In genomic region chr17:73010414-73010813, GRCh38 we compare ENCODE assay signal across 27 cellular contexts.
DNase-seq lines count a peak whose midpoint lies in the region; ATAC-seq, FAIRE-seq and TF ChIP-seq lines count a peak whose summit lies in the region.
"Had no signal": no experiment of that assay in that cellular context is flagged by ENCODE, and none has a peak within 500 bp of the region (broad histone marks: within the 10 kb centered on the region; RNA-seq: fewer than 3 reads in every experiment).

No MANE protein-coding gene starts in this region.

- intact Hi-C loops in CD14-positive monocyte (cut with micrococcal nuclease) = no loop called here
- intact Hi-C loops in lower lobe of right lung (cut with DNase I) = no loop called here
- intact Hi-C loops in lower leg skin (cut with DNase I; ENCODE audit: low total_unique reads) = no loop called here

- 80% methylated on average over 7 of the region's 7 CpGs for WGBS in A549 (ENCODE audit: missing lambda C conversion rate)
- WGBS in lower leg skin, 2 donors = 79 to 90% methylated on average over 7 of the region's 7 CpGs

- CTCF ChIA-PET in A549 (lab: Yijun Ruan, JAX) = no interaction called here

- no peak overlapping the region for H3K4me3 Mint-ChIP-seq in CD14-positive monocyte
- H3K4me3 Mint-ChIP-seq: GM23338, nephron had no signal

- H3K4me1 ChIP-seq in A549 (peaks cover 18% of the 10 kb centered on the region), lower lobe of right lung (no peaks in the 10 kb centered on the region)
- H3K4me1 ChIP-seq: left ventricle myocardium inferior, parathyroid adenoma had no signal

- 0 out of 3 replicates have a peak overlapping the region, but pooled peaks have one; percentile 28 for H3K4me2 ChIP-seq in A549
- H3K4me2 ChIP-seq: GM23338, PC-9 had no signal

- TF ChIP-seq CTCF in A549 (IDR thresholded peaks at IDR 0.05) = no peak
- no peak for TF ChIP-seq CTCF in CD14-positive monocyte (IDR thresholded peaks at IDR 0.05)
- no peak for TF ChIP-seq CTCF in lower lobe of right lung (IDR thresholded peaks at IDR 0.05)
- no peak for TF ChIP-seq CTCF in lower leg skin (IDR thresholded peaks at IDR 0.05)

- FAIRE-seq in A549 (lab: Jason Lieb, UNC) = no peak
- FAIRE-seq: HTR-8/SVneo had no signal

- H3K36me3 ChIP-seq in lower lobe of right lung = no peaks in the 10 kb centered on the region
- H3K36me3 ChIP-seq: brain microvascular endothelial cell, left ventricle myocardium inferior, transverse colon had no signal

- peaks cover 0 to 13% of the 10 kb centered on the region in 2 donors for H3K36me3 Mint-ChIP-seq in CD14-positive monocyte
- H3K36me3 Mint-ChIP-seq: activated naive CD4-positive, alpha-beta T cell treated with anti-CD3 and anti-CD28 coated beads, Interleukin-2, amount 10 ng/mL, durations not matched to agents 7 days and 5 days had no signal

- H3K9me3 Mint-ChIP-seq in CD14-positive monocyte = no peaks in the 10 kb centered on the region
- H3K9me3 Mint-ChIP-seq: activated naive CD4-positive, alpha-beta T cell treated with anti-CD3 and anti-CD28 coated beads, Interleukin-2, amount 10 ng/mL, durations not matched to agents 7 days and 5 days; CD4-positive, alpha-beta T cell; GM23338; nephron had no signal

- H3K27me3 Mint-ChIP-seq in CD14-positive monocyte (ENCODE audit: low read depth in 3 of 3) = no peaks in the 10 kb centered on the region
- H3K27me3 Mint-ChIP-seq: activated naive CD4-positive, alpha-beta T cell treated with anti-CD3 and anti-CD28 coated beads, Interleukin-2, amount 10 ng/mL, durations not matched to agents 7 days and 5 days; CD4-positive, alpha-beta T cell had no signal

- no peak for TF ChIP-seq RAD21 in A549 (conservative IDR thresholded peaks at IDR 0.05 in 1 of 2, IDR thresholded peaks at IDR 0.05 in 1 of 2)

- no peaks in the 10 kb centered on the region for H3K9me3 ChIP-seq in A549
- no peaks in the 10 kb centered on the region for H3K9me3 ChIP-seq in lower lobe of right lung
- H3K9me3 ChIP-seq: left ventricle myocardium inferior, transverse colon had no signal

- no peak overlapping the region for H3K27ac ChIP-seq in A549
- H3K27ac ChIP-seq in lower lobe of right lung = peak overlapping the region; percentile 58
- H3K27ac ChIP-seq: brain microvascular endothelial cell, left ventricle myocardium inferior, parathyroid adenoma, PC-9 had no signal

- H3K27me3 ChIP-seq in lower lobe of right lung (ENCODE audit: low read depth) = no peaks in the 10 kb centered on the region
- H3K27me3 ChIP-seq: brain microvascular endothelial cell, dorsolateral prefrontal cortex, transverse colon had no signal

- ATAC-seq in A549 (no peak), lower lobe of right lung (no peak), GM18867 (IDR thresholded peaks at IDR 0.05; ENCODE audit: unreplicated experiment) (no peak)
- ATAC-seq: GM23338 had no signal

- TF ChIP-seq POLR2A in A549 (IDR thresholded peaks at IDR 0.05; ENCODE audit: low read length) (no peak), lower leg skin (IDR thresholded peaks at IDR 0.05) (no peak)

- POLR2A ChIA-PET in A549 (lab: Yijun Ruan, JAX) = no interaction called here

- no peak for TF ChIP-seq EP300 in A549 (IDR thresholded peaks at IDR 0.05)

- no peak for DNase-seq in A549 (ENCODE audit: low read depth in 1 of 2, low spot score in 1 of 2)
- no peak for DNase-seq in CD14-positive monocyte (ENCODE audit: low spot score)
- DNase-seq in NCI-H748 (lab: John Stamatoyannopoulos, UW; ENCODE audit: unreplicated experiment) = peak; percentile 47
- no peak for DNase-seq in lower lobe of right lung
- DNase-seq in KG1 (lab: John Stamatoyannopoulos, UW) = no peak
- DNase-seq in lower leg skin (ENCODE audit: low spot score in 2 of 2) = no peak
- DNase-seq: activated CD8-positive, alpha-beta memory T cell treated with anti-CD3 and anti-CD28 coated beads, Interleukin-2, amount 50 U/mL, for 4 hours; amniotic stem cell; brain microvascular endothelial cell; CD4-positive, alpha-beta T cell; dorsolateral prefrontal cortex; hypothalamus; immature natural killer cell; Karpas-422; left ventricle myocardium inferior; MV-4-11; NCI-H446; PC-9; SHP77 treated with DMSO at 0.1 percent for 48 hours; T1000; transverse colon had no signal

- peak overlapping the region in 4 of 7 donors; percentile 14 to 91 (median 80) for H3K27ac Mint-ChIP-seq in CD14-positive monocyte
- H3K27ac Mint-ChIP-seq: CD4-positive, alpha-beta T cell; GM23338; nephron had no signal

- H3K4me3 ChIP-seq in A549 = no peak overlapping the region
- no peak overlapping the region for H3K4me3 ChIP-seq in lower lobe of right lung
- H3K4me3 ChIP-seq in lower leg skin (ENCODE audit: low read depth, poor library complexity, severe bottlenecking) = no peak overlapping the region
- H3K4me3 ChIP-seq: dorsolateral prefrontal cortex, GM23338, PC-9 had no signal

- H3K4me1 Mint-ChIP-seq in CD14-positive monocyte = peaks cover 61% of the 10 kb centered on the region

TF ChIP-seq in A549, 52 proteins besides CTCF, POLR2A, EP300 and RAD21:
- no peak for TF ChIP-seq NFE2L2 (conservative IDR thresholded peaks at IDR 0.05; ENCODE audit: low read length)
- TF ChIP-seq HOXB13 (CRISPR knock-in tag; IDR thresholded peaks at IDR 0.05; ENCODE audit: low read depth) = no peak
- no peak for TF ChIP-seq ATOH8 (CRISPR knock-in tag; IDR thresholded peaks at IDR 0.05; ENCODE audit: low read depth)
- TF ChIP-seq CBX8 (IDR thresholded peaks at IDR 0.05) = no peak
- no peak for TF ChIP-seq BCL3 (IDR thresholded peaks at IDR 0.05)
- no peak for TF ChIP-seq RFX5 (IDR thresholded peaks at IDR 0.05)
- no peak for TF ChIP-seq RNF2 (IDR thresholded peaks at IDR 0.05; ENCODE audit: borderline replicate concordance, low read depth)
- no peak for TF ChIP-seq FOSL2 (IDR thresholded peaks at IDR 0.05)
- no peak for TF ChIP-seq FOSL2 (CRISPR knock-in tag; IDR thresholded peaks at IDR 0.05)
- TF ChIP-seq FOXS1 (CRISPR knock-in tag; IDR thresholded peaks at IDR 0.05) = no peak
- TF ChIP-seq RARB (CRISPR knock-in tag; IDR thresholded peaks at IDR 0.05) = no peak
- TF ChIP-seq ZSCAN20 (CRISPR knock-in tag; IDR thresholded peaks at IDR 0.05) = no peak
- no peak for TF ChIP-seq ESRRA (IDR thresholded peaks at IDR 0.05; ENCODE audit: borderline replicate concordance, low read length)
- no peak for TF ChIP-seq REST (IDR thresholded peaks at IDR 0.05)
